ENCODE assay signal across 11 cellular contexts in the genomic region with DNA sequence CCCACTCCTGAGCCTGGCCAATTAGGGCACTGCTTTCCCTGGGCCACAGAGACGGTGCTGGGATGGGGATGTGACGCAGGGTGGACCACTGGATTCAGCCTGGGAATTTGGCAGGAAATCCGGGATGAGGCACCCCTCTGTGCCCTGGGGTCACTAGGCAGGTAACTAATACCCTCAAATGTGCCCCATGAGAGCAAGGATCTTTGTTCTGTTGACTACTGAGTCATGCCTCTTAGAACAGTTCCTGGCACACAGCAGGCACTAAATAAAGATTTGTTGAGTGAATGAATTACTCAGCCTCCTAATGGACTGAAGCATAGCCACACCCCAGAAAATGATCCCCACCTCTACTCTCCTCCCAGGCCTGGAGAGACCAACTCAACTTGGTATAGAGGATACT. TPM values are rescaled to one million over a fixed set of nuclear protein-coding genes. Genes with fewer than 3 reads are reported as not detected.
DNase-seq lines count a peak whose midpoint lies in the region; ATAC-seq and TF ChIP-seq lines count a peak whose summit lies in the region.
"Had no signal": no experiment of that assay in that cellular context is flagged by ENCODE, and none has a peak within 500 bp of the region (broad histone marks: within the 10 kb centered on the region; RNA-seq: fewer than 3 reads in every experiment).

No MANE protein-coding gene starts in this region.

- DNase-seq in HCEC 1CT = peak; percentile 83
- no peak for DNase-seq in Right ventricle myocardium superior
- no peak for DNase-seq in inferior parietal cortex (ENCODE audit: extremely low spot score)
- no peak for DNase-seq in COLO668 (lab: John Stamatoyannopoulos, UW; ENCODE audit: unreplicated experiment)
- no peak for DNase-seq in effector CD4-positive, alpha-beta T cell
- DNase-seq: activated CD4-positive, alpha-beta T cell treated with anti-CD3 and anti-CD28 coated beads, Interleukin-2, amount 50 U/mL, for 1 hour; H7; uterus had no signal

- H3K4me3 ChIP-seq in skeletal muscle tissue (ENCODE audit: low read length in 3 of 3) = peak overlapping the region in 2 of 3 donors; percentile 24 to 45
- H3K4me3 ChIP-seq: uterus had no signal

- intact Hi-C loops in Right ventricle myocardium superior (cut with DNase I) = no loop called here

- no peaks in the 10 kb centered on the region for H3K27me3 ChIP-seq in skeletal muscle tissue (ENCODE audit: control insufficient read depth in 3 of 3, insufficient read depth in 3 of 3, low read length in 3 of 3)
- H3K27me3 ChIP-seq: uterus had no signal

- H3K9ac ChIP-seq in skeletal muscle tissue (ENCODE audit: low read depth in 1 of 3, low read length in 3 of 3) = peak overlapping the region in 2 of 3 donors; percentile 68 to 70

- H3K27ac ChIP-seq in VCaP = peak overlapping the region; percentile 98
- peak overlapping the region; percentile 86 for H3K27ac ChIP-seq in skeletal muscle tissue (ENCODE audit: low read depth, low read length)
- H3K27ac ChIP-seq: uterus had no signal

- H3K4me1 ChIP-seq in skeletal muscle tissue (ENCODE audit: control insufficient read depth in 3 of 3, insufficient read depth in 3 of 3, low read length in 3 of 3) = peaks cover 20 to 38% (median 20%) of the 10 kb centered on the region in 3 donors
- H3K4me1 ChIP-seq: uterus had no signal

- H3K9me3 ChIP-seq in skeletal muscle tissue (ENCODE audit: control insufficient read depth in 3 of 3, low read length in 3 of 3) = no peaks in the 10 kb centered on the region
- H3K9me3 ChIP-seq: uterus had no signal

- TF ChIP-seq CTCF in VCaP (conservative IDR thresholded peaks at IDR 0.05) = no peak

- peak; percentile 74 for ATAC-seq in Right ventricle myocardium superior (ENCODE audit: poor library complexity)
- ATAC-seq in GM19452 (IDR thresholded peaks at IDR 0.05; ENCODE audit: unreplicated experiment) = no peak

- H3K36me3 ChIP-seq in skeletal muscle tissue (ENCODE audit: control insufficient read depth in 3 of 3, insufficient read depth in 3 of 3, low read length in 3 of 3) = peaks cover 0 to 3% (median 0%) of the 10 kb centered on the region in 3 donors
- H3K36me3 ChIP-seq: uterus had no signal

RNA-seq across cellular contexts. Expression of a gene that starts 15.9 kb away (rescaled TPM):
- total RNA-seq in Right ventricle myocardium superior = 22.8 TPM
- 3.7 TPM for total RNA-seq in skeletal muscle tissue

RNA-seq across cellular contexts. Expression of a gene that starts 33.3 kb away (rescaled TPM):
- total RNA-seq in Right ventricle myocardium superior (5.3 TPM), skeletal muscle tissue (0.52 TPM)
